ENCODE assay signal across 8 cellular contexts in the genomic region with DNA sequence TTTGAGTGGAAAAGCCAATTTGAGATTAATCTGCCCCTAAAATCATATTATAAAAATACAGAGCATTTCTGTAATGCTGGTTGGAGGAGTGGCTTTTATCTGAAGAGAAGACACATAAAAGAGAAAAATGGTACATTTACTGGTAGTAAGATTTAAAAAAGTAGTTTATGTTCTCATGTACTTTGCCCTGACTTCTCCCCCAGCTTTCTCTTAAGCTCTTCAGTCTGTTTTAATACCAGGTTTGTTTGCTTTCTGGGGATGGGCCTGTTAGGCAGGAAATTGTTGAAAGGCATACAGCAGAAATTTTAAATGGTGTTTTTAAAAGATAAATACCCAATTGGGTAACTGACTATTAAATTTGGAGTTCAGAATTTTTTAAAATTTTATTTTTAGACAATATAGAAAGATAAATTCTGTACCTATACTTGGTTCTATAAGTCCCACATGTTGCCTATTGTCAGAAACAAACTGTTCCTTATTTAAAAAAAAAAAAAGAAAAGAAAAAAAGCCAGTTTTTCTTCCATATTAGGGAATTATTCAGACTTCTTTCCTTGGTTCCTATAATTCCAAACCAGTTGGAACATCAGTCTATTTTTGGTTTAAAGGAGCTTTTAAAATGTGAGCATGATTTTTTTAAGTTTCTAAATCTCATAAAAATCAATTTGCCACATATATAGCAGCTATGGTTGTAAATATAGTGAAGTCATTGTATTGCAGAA.
DNase-seq lines count a peak whose midpoint lies in the region; ATAC-seq and TF ChIP-seq lines count a peak whose summit lies in the region.

No MANE protein-coding gene starts in this region.

- CTCF ChIA-PET in PC-9 (lab: Charles Lee): interaction anchor here (0.6 to 3.2 kb wide), 11 partner anchors 14 to 1221 kb away, joined by 3 to 23 read pairs (median 4); no protein-coding TSS in a partner anchor

- peaks cover 31% of the 10 kb centered on the region for H3K4me1 ChIP-seq in PC-9 (replicated peaks; ENCODE audit: insufficient read depth)

- intact Hi-C loops in PC-9 (cut with micrococcal nuclease; ENCODE audit: unreplicated experiment): loop anchor here (1.0 to 10.0 kb wide), 15 partner anchors 39 to 1222 kb away; partner anchors contain the start of genes EGR2 and TMEM26

- no TSS peak for BruUV-seq in PC-9 (replicated peaks; lab: Mats Ljungman, UMichigan)

- no peak for DNase-seq in T-helper 2 cell treated with Interferon-gamma antibody and Interleukin-4, amounts not matched to agents 5 μg/mL and 100 μg/mL, for 36 hours (ENCODE audit: low spot score)
- DNase-seq in T-helper 2 cell (no peak), PC-9 (peak in 1 of 2 experiments; percentile 69), fibroblast of villous mesenchyme (ENCODE audit: low read depth) (peak; percentile 70), activated T-cell treated with anti-CD3 and anti-CD28 coated beads for 4 hours (no peak)
- DNase-seq in stimulated activated naive B cell treated with anti-CD40 and anti-IgM and Interleukin-4, amounts not matched to agents 10 μg/mL and 1 μg/mL and 100 μg/mL, for 72 hours: no peak
- no peak for DNase-seq in stimulated activated CD4-positive, alpha-beta T cell treated with anti-CD3 and anti-CD28 coated beads, Interleukin-12 subunit alpha, Interleukin-12 subunit beta, amount 100 ng/mL, for 4 hours

- H3K27ac ChIP-seq in PC-9: peak overlapping the region; percentile 57

- H3K4me1 Mint-ChIP-seq in T-helper 2 cell treated with Interferon-gamma antibody and Interleukin-4, amounts not matched to agents 5 μg/mL and 100 μg/mL, for 36 hours (ENCODE audit: low read depth): peaks cover 59% of the 10 kb centered on the region
- H3K4me1 Mint-ChIP-seq in stimulated activated naive B cell treated with anti-CD40 and anti-IgM and Interleukin-4, amounts not matched to agents 10 μg/mL and 1 μg/mL and 100 μg/mL, for 72 hours: peaks cover 55 to 94% of the 10 kb centered on the region in 2 donors

- H3F3A ChIP-seq in PC-9 (ENCODE audit: insufficient read depth, low read depth): 0 out of 2 replicates have a peak, but pooled peaks cover 4% of the 10 kb centered on the region

- H3K27me3 ChIP-seq in PC-9 (ENCODE audit: insufficient read depth, low read depth): no peaks in the 10 kb centered on the region

- H3K4me3 ChIP-seq in PC-9 (peak overlapping the region; percentile 31; the same call in 1 of the 2 replicates), fibroblast of villous mesenchyme (ENCODE audit: low read depth, low read length) (no peak overlapping the region)

- no peaks in the 10 kb centered on the region for H3K9me2 ChIP-seq in PC-9 (ENCODE audit: insufficient read depth)

- POLR2A ChIA-PET in PC-9 (lab: Charles Lee; ENCODE audit: unreplicated experiment): interaction anchor here (0.5 to 0.6 kb wide), 2 partner anchors 57 to 580 kb away, joined by 3 to 4 read pairs; no protein-coding TSS in a partner anchor

- peaks cover 15% of the 10 kb centered on the region for H3K36me3 Mint-ChIP-seq in T-helper 2 cell treated with Interferon-gamma antibody and Interleukin-4, amounts not matched to agents 5 μg/mL and 100 μg/mL, for 36 hours (ENCODE audit: low read depth)
- peaks cover 54 to 73% of the 10 kb centered on the region in 2 donors for H3K36me3 Mint-ChIP-seq in stimulated activated naive B cell treated with anti-CD40 and anti-IgM and Interleukin-4, amounts not matched to agents 10 μg/mL and 1 μg/mL and 100 μg/mL, for 72 hours

- H3K36me3 ChIP-seq in PC-9 (ENCODE audit: low read depth): no peaks in the 10 kb centered on the region

- 0 out of 2 replicates have a peak overlapping the region, but pooled peaks have one; percentile 24 for H2AFZ ChIP-seq in PC-9

- no peaks in the 10 kb centered on the region for H3K9me3 ChIP-seq in PC-9 (ENCODE audit: insufficient read depth, low read depth)

- H3K9me3 Mint-ChIP-seq in T-helper 2 cell treated with Interferon-gamma antibody and Interleukin-4, amounts not matched to agents 5 μg/mL and 100 μg/mL, for 36 hours: no peaks in the 10 kb centered on the region
- peaks cover 5 to 6% of the 10 kb centered on the region in 2 donors for H3K9me3 Mint-ChIP-seq in stimulated activated naive B cell treated with anti-CD40 and anti-IgM and Interleukin-4, amounts not matched to agents 10 μg/mL and 1 μg/mL and 100 μg/mL, for 72 hours

- peak overlapping the region; percentile 76 for H3K27ac Mint-ChIP-seq in T-helper 2 cell treated with Interferon-gamma antibody and Interleukin-4, amounts not matched to agents 5 μg/mL and 100 μg/mL, for 36 hours
- peak overlapping the region; percentile 95 for H3K27ac Mint-ChIP-seq in stimulated activated naive B cell treated with anti-CD40 and anti-IgM and Interleukin-4, amounts not matched to agents 10 μg/mL and 1 μg/mL and 100 μg/mL, for 72 hours

- H3K79me2 ChIP-seq in PC-9 (ENCODE audit: low read depth): no peaks in the 10 kb centered on the region

- no peaks in the 10 kb centered on the region for H3K27me3 Mint-ChIP-seq in T-helper 2 cell treated with Interferon-gamma antibody and Interleukin-4, amounts not matched to agents 5 μg/mL and 100 μg/mL, for 36 hours (ENCODE audit: low read depth)
- H3K27me3 Mint-ChIP-seq in stimulated activated naive B cell treated with anti-CD40 and anti-IgM and Interleukin-4, amounts not matched to agents 10 μg/mL and 1 μg/mL and 100 μg/mL, for 72 hours: no peaks in the 10 kb centered on the region

- peak overlapping the region; percentile 59 for H3K4me2 ChIP-seq in PC-9

- TF ChIP-seq CTCF in PC-9 (conservative IDR thresholded peaks at IDR 0.05): no peak
- TF ChIP-seq CTCF in fibroblast of villous mesenchyme (IDR thresholded peaks at IDR 0.05; ENCODE audit: insufficient read depth, low read depth, low read length): no peak

- H3K4me3 Mint-ChIP-seq in T-helper 2 cell treated with Interferon-gamma antibody and Interleukin-4, amounts not matched to agents 5 μg/mL and 100 μg/mL, for 36 hours: peak overlapping the region; percentile 57
- peak overlapping the region in 1 of 2 donors; percentile 70 for H3K4me3 Mint-ChIP-seq in stimulated activated naive B cell treated with anti-CD40 and anti-IgM and Interleukin-4, amounts not matched to agents 10 μg/mL and 1 μg/mL and 100 μg/mL, for 72 hours

- no peak for ATAC-seq in stimulated activated naive B cell treated with anti-CD40 and anti-IgM and Interleukin-4, amounts not matched to agents 10 μg/mL and 1 μg/mL and 100 μg/mL, for 72 hours (replicated peaks)
- ATAC-seq in HG02970 (IDR thresholded peaks at IDR 0.05; ENCODE audit: low FRiP score, unreplicated experiment): no peak

- H4K20me1 ChIP-seq in PC-9 (ENCODE audit: insufficient read depth): no peaks in the 10 kb centered on the region
